9 cellular contexts compared by ENCODE assay signal in the genomic region with DNA sequence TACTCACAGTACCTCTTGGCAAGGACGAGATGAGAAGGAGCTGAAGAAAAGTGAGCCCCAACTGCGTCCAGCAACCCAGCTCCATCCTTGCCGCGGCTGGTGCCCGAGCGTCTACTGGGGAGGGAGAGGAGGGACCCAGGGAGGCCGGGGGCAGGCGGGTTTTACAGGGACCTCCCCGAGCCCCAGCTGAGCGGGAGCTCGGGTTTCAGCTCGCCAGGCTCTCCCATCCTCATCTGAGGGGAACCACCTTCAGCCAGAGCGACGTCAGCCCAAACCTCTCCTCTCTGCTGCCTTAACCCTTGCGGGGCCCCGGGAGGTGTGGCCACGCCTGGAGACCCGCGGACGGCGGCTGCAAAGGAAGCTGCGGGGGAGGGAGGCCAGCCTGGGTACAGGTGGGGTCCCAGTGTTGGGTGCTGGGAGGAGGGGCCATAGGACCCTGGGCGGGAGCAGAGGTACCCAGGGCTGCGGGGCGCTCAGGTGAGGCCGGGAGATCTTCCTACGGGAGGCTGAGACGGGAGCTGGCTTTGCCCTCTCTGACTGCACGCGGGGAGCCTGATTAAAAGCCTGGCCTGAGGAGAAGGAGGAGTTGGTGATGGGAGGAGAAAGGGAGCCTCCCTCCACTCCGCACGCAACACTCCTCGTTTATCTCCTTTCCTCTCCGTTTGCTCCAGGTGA. TPM values are rescaled to one million over a fixed set of nuclear protein-coding genes. Genes with fewer than 3 reads are reported as not detected.
DNase-seq lines count a peak whose midpoint lies in the region; ATAC-seq and TF ChIP-seq lines count a peak whose summit lies in the region.
"Had no signal": no experiment of that assay in that cellular context is flagged by ENCODE, and none has a peak within 500 bp of the region (broad histone marks: within the 10 kb centered on the region; RNA-seq: fewer than 3 reads in every experiment).

A gene with protein sequence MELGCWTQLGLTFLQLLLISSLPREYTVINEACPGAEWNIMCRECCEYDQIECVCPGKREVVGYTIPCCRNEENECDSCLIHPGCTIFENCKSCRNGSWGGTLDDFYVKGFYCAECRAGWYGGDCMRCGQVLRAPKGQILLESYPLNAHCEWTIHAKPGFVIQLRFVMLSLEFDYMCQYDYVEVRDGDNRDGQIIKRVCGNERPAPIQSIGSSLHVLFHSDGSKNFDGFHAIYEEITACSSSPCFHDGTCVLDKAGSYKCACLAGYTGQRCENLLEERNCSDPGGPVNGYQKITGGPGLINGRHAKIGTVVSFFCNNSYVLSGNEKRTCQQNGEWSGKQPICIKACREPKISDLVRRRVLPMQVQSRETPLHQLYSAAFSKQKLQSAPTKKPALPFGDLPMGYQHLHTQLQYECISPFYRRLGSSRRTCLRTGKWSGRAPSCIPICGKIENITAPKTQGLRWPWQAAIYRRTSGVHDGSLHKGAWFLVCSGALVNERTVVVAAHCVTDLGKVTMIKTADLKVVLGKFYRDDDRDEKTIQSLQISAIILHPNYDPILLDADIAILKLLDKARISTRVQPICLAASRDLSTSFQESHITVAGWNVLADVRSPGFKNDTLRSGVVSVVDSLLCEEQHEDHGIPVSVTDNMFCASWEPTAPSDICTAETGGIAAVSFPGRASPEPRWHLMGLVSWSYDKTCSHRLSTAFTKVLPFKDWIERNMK (minus strand): TSS at position 116 of the 675 bp plus-strand sequence. CDS start 31 bp downstream, at position 85.

- H3K4me3 ChIP-seq in epithelial cell of esophagus (ENCODE audit: low read length): peak within 1 kb of the TSS; percentile 42
- H3K4me3 ChIP-seq in mucosa of stomach (ENCODE audit: low read length): no peak within 1 kb of the TSS

- H3K9me3 ChIP-seq in ES-I3 (ENCODE audit: control insufficient read depth, insufficient read depth, low read length) (no peaks in the 10 kb centered on the region), mucosa of stomach (ENCODE audit: control insufficient read depth, low read length) (no peaks in the 10 kb centered on the region)

- DNase-seq in NCI-H2171 treated with DMSO at 0.1 percent for 48 hours (lab: John Stamatoyannopoulos, UW) (peak; percentile 50), epithelial cell of esophagus (ENCODE audit: low read depth) (peak; percentile 63), NCI-H1436 treated with DMSO at 0.1 percent for 48 hours (lab: John Stamatoyannopoulos, UW) (no peak), CD14-positive monocyte (ENCODE audit: low spot score) (no peak)

- TF ChIP-seq CTCF in epithelial cell of esophagus (IDR thresholded peaks at IDR 0.05; ENCODE audit: insufficient read depth, low read depth, low read length, missing control alignments): no peak
- TF ChIP-seq CTCF in CD14-positive monocyte (IDR thresholded peaks at IDR 0.05): no peak

- H3K27ac Mint-ChIP-seq in CD14-positive monocyte: peak within 1 kb of the TSS in 1 of 7 donors; percentile 9

- intact Hi-C loops in CD14-positive monocyte (cut with micrococcal nuclease): loop anchor here in 1 of 2 donors (10.0 kb wide), 1 partner anchor 59 kb away; no protein-coding TSS in a partner anchor

- H3K4me1 Mint-ChIP-seq in CD14-positive monocyte: no peaks in the 10 kb centered on the region

- H3K9ac ChIP-seq in ES-I3 (ENCODE audit: low read depth, low read length): peak within 1 kb of the TSS; percentile 75
- peak within 1 kb of the TSS; percentile 26 for H3K9ac ChIP-seq in mucosa of stomach (ENCODE audit: low read length)

- peaks cover 41% of the 10 kb centered on the region for H3K27me3 ChIP-seq in mucosa of stomach (ENCODE audit: control insufficient read depth, insufficient read depth, low read length)

- H3K9me3 Mint-ChIP-seq in CD14-positive monocyte: peaks cover 0 to 15% (median 4%) of the 10 kb centered on the region in 7 donors

- peaks cover 55 to 83% (median 62%) of the 10 kb centered on the region in 3 donors for H3K27me3 Mint-ChIP-seq in CD14-positive monocyte (ENCODE audit: low read depth in 3 of 3)

- ATAC-seq in HG03045 (IDR thresholded peaks at IDR 0.05; ENCODE audit: unreplicated experiment) (no peak), HG03196 (IDR thresholded peaks at IDR 0.05; ENCODE audit: unreplicated experiment) (no peak)

- H3K36me3 ChIP-seq in ES-I3 (ENCODE audit: insufficient read depth, low read length) (no peaks in the 10 kb centered on the region), mucosa of stomach (ENCODE audit: control insufficient read depth, insufficient read depth, low read length) (no peaks in the 10 kb centered on the region)

- peak within 1 kb of the TSS in 1 of 2 donors; percentile 59 for H3K4me3 Mint-ChIP-seq in CD14-positive monocyte

- peaks cover 10% of the 10 kb centered on the region for H3K4me1 ChIP-seq in ES-I3 (ENCODE audit: insufficient read depth, low read length)
- no peaks in the 10 kb centered on the region for H3K4me1 ChIP-seq in mucosa of stomach (ENCODE audit: control insufficient read depth, insufficient read depth, low read length)

- H3K36me3 Mint-ChIP-seq in CD14-positive monocyte: no peaks in the 10 kb centered on the region

RNA-seq across cellular contexts. Expression of the gene that starts here (rescaled TPM):
- polyA plus RNA-seq in CD14-positive monocyte: not detected
- polyA plus RNA-seq: endothelial cell of umbilical vein had no signal

Comparison
In these comparisons a context has a peak if more than half of its experiments do, and no peak if none do; other contexts are left out.
1. DNase-seq: peak in NCI-H2171 treated with DMSO at 0.1 percent for 48 hours (single experiment) and epithelial cell of esophagus (single experiment); none in NCI-H1436 treated with DMSO at 0.1 percent for 48 hours (single experiment) and CD14-positive monocyte (single experiment).